ENCODE assay signal across 8 cellular contexts in the genomic region with DNA sequence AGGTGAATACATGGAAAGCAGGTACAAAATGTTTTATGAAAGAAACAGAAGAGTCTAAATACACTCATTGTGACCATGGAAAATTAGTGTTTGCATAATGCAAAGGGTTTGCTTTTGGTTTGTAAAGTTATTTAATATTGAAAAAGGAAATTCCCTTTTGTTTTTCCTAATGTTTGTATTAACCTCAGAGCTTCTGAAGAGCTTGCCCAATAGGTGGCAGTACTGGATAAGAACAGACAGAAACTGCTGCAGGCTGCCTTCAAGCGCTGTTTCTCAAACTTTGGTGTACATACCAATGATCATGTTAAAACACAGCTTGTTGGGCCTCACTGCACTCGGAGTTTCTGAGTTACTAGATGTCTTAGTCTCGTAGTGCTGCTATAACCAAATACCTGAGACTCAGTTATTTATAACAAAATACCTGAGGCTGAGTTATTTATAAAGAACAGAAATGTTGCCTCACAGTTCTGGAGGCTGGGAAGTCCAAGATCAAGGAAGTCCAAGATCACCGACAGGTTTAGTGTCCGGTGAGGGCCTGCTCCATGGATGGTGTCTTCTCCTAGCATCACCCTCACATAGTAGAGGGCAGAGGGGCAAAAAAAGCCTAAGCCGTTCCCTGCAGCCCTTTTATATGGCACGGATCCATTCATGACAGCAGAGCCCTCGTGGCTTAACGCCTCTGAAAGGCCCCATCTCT. TPM values are rescaled to one million over a fixed set of nuclear protein-coding genes. Genes with fewer than 3 reads are reported as not detected.
A peak's percentile ranks its signal among the peaks of the same experiment; 100 is the strongest.
DNase-seq lines count a peak whose midpoint lies in the region; ATAC-seq, FAIRE-seq and TF ChIP-seq lines count a peak whose summit lies in the region.

No MANE protein-coding gene starts in this region.

- H3K27ac ChIP-seq in astrocyte (ENCODE audit: low read depth, low read length) = no peak overlapping the region
- no peak overlapping the region for H3K27ac ChIP-seq in upper lobe of right lung

- H3K79me2 ChIP-seq in astrocyte (ENCODE audit: insufficient read depth, low read length) = no peaks in the 10 kb centered on the region

- no peak overlapping the region for H3K9ac ChIP-seq in astrocyte (ENCODE audit: low read length)

- no peak overlapping the region for H3K27ac Mint-ChIP-seq in astrocyte (ENCODE audit: unreplicated experiment)

- H3K36me3 ChIP-seq in astrocyte (ENCODE audit: insufficient read depth, low read length) = no peaks in the 10 kb centered on the region
- no peaks in the 10 kb centered on the region for H3K36me3 ChIP-seq in upper lobe of right lung

- H2AFZ ChIP-seq in astrocyte (ENCODE audit: low read depth, low read length) = no peak overlapping the region

- no peaks in the 10 kb centered on the region for H3K4me1 Mint-ChIP-seq in astrocyte (ENCODE audit: low read depth, unreplicated experiment)

- H3K4me3 ChIP-seq in astrocyte (ENCODE audit: insufficient read depth, low read depth, low read length) (no peak overlapping the region), upper lobe of right lung (no peak overlapping the region)

- no peaks in the 10 kb centered on the region for H4K20me1 ChIP-seq in astrocyte (ENCODE audit: insufficient read depth, low read length)

- H3K9me3 Mint-ChIP-seq in astrocyte (ENCODE audit: unreplicated experiment) = peaks cover 3% of the 10 kb centered on the region

- peak; percentile 61 for TF ChIP-seq CTCF in astrocyte (IDR thresholded peaks at IDR 0.05; ENCODE audit: insufficient read depth, low read depth, low read length)
- TF ChIP-seq CTCF in upper lobe of right lung (IDR thresholded peaks at IDR 0.05) = peak; percentile 53

- H3K4me2 ChIP-seq in astrocyte (ENCODE audit: low read length) = no peak overlapping the region

- H3K9me3 ChIP-seq in astrocyte (ENCODE audit: insufficient read depth, low read depth, low read length) = no peaks in the 10 kb centered on the region
- H3K9me3 ChIP-seq in upper lobe of right lung = no peaks in the 10 kb centered on the region

- intact Hi-C loops in upper lobe of right lung (cut with DNase I) = no loop called here

- H3K27me3 Mint-ChIP-seq in astrocyte (ENCODE audit: low read depth, unreplicated experiment) = peaks cover 6% of the 10 kb centered on the region

- ATAC-seq in upper lobe of right lung = peak; percentile 63
- no peak for ATAC-seq in GM19351 (IDR thresholded peaks at IDR 0.05; ENCODE audit: unreplicated experiment)

- H3K36me3 Mint-ChIP-seq in astrocyte (ENCODE audit: low read depth, unreplicated experiment) = no peaks in the 10 kb centered on the region

- peaks cover 4% of the 10 kb centered on the region for H3K4me1 ChIP-seq in astrocyte (ENCODE audit: insufficient read depth, low read length)
- H3K4me1 ChIP-seq in upper lobe of right lung = no peaks in the 10 kb centered on the region

- DNase-seq in DMS79 treated with DMSO at 0.1 percent for 48 hours (lab: John Stamatoyannopoulos, UW) = peak; percentile 6
- DNase-seq in DMS79 (lab: John Stamatoyannopoulos, UW) = no peak
- peak; percentile 36 for DNase-seq in HCEC 1CT
- peak; percentile 40 for DNase-seq in NCI-H345 (lab: John Stamatoyannopoulos, UW)
- peak; percentile 52 for DNase-seq in astrocyte (ENCODE audit: low read depth)
- DNase-seq in iris pigment epithelial cell (ENCODE audit: low read depth) = peak; percentile 79
- DNase-seq in upper lobe of right lung = no peak

- no peaks in the 10 kb centered on the region for H3K27me3 ChIP-seq in astrocyte (ENCODE audit: insufficient read depth, low read length)
- H3K27me3 ChIP-seq in upper lobe of right lung = no peaks in the 10 kb centered on the region

- FAIRE-seq in astrocyte (lab: Jason Lieb, UNC) = peak; percentile 90

- no peak overlapping the region for H3K4me3 Mint-ChIP-seq in astrocyte (ENCODE audit: unreplicated experiment)

RNA-seq across cellular contexts. Expression of a gene that starts 54.2 kb away (rescaled TPM):
- total RNA-seq in astrocyte (not detected in 2 replicates), upper lobe of right lung (not detected)

Comparison
In these comparisons a context has a peak if more than half of its experiments do, and no peak if none do; other contexts are left out.
1. DNase-seq: peak in DMS79 treated with DMSO at 0.1 percent for 48 hours (single experiment), HCEC 1CT (single experiment), NCI-H345 (single experiment), astrocyte (single experiment) and iris pigment epithelial cell (single experiment); none in DMS79 (single experiment) and upper lobe of right lung (single experiment).